Comparison of ENCODE assay signal across 8 cellular contexts in genomic region chr14:42110167-42110566, GRCh38.
DNase-seq lines count a peak whose midpoint lies in the region; ATAC-seq and TF ChIP-seq lines count a peak whose summit lies in the region.

No MANE protein-coding gene starts in this region.

- POLR2A ChIA-PET in naive thymus-derived CD4-positive, alpha-beta T cell (lab: Charles Lee) = no interaction called here

- no peaks in the 10 kb centered on the region for H3K27me3 ChIP-seq in naive thymus-derived CD4-positive, alpha-beta T cell (ENCODE audit: control insufficient read depth in 2 of 2, insufficient read depth in 2 of 2, low read length in 2 of 2)

- H3K27me3 Mint-ChIP-seq in naive thymus-derived CD4-positive, alpha-beta T cell = no peaks in the 10 kb centered on the region

- ATAC-seq in HG02852 (IDR thresholded peaks at IDR 0.05; ENCODE audit: unreplicated experiment) = peak; percentile 84
- ATAC-seq in naive thymus-derived CD4-positive, alpha-beta T cell = no peak
- no peak for ATAC-seq in GM19328 (IDR thresholded peaks at IDR 0.05; ENCODE audit: unreplicated experiment)

- H3K36me3 ChIP-seq in naive thymus-derived CD4-positive, alpha-beta T cell (ENCODE audit: control insufficient read depth in 2 of 3, insufficient read depth in 3 of 3, low read length in 3 of 3) = no peaks in the 10 kb centered on the region

- H3K4me3 ChIP-seq in fibroblast of mammary gland (ENCODE audit: control insufficient read depth, low read depth, low read length) = no peak overlapping the region
- no peak overlapping the region for H3K4me3 ChIP-seq in naive thymus-derived CD4-positive, alpha-beta T cell (ENCODE audit: low read length)

- CTCF ChIA-PET in naive thymus-derived CD4-positive, alpha-beta T cell (lab: Charles Lee) = no interaction called here

- DNase-seq in GM04503 (ENCODE audit: low read depth) = peak; percentile 10
- DNase-seq in NCI-H748 treated with DMSO at 0.1 percent for 48 hours (lab: John Stamatoyannopoulos, UW) = peak; percentile 73
- DNase-seq in fibroblast of mammary gland (ENCODE audit: low read depth) = peak; percentile 82
- DNase-seq in HK-2 (ENCODE audit: unreplicated experiment) = no peak
- no peak for DNase-seq in naive thymus-derived CD4-positive, alpha-beta T cell
- no peak for DNase-seq in NK-92 (lab: John Stamatoyannopoulos, UW; ENCODE audit: unreplicated experiment)

- H3K4me3 Mint-ChIP-seq in naive thymus-derived CD4-positive, alpha-beta T cell = no peak overlapping the region

- no peak overlapping the region for H3K27ac ChIP-seq in naive thymus-derived CD4-positive, alpha-beta T cell (ENCODE audit: low read depth, low read length)

- peaks cover 3 to 44% (median 19%) of the 10 kb centered on the region in 11 donors for H3K9me3 Mint-ChIP-seq in naive thymus-derived CD4-positive, alpha-beta T cell

- H3K4me1 ChIP-seq in naive thymus-derived CD4-positive, alpha-beta T cell (ENCODE audit: control insufficient read depth in 2 of 2, insufficient read depth in 2 of 2, low read length in 2 of 2) = no peaks in the 10 kb centered on the region

- no peaks in the 10 kb centered on the region for H3K4me1 Mint-ChIP-seq in naive thymus-derived CD4-positive, alpha-beta T cell

- peak; percentile 91 for TF ChIP-seq CTCF in fibroblast of mammary gland (conservative IDR thresholded peaks at IDR 0.05; ENCODE audit: control insufficient read depth, insufficient read depth, low read depth, low read length)

- peaks cover 0 to 12% (median 3%) of the 10 kb centered on the region in 3 experiments for H3K9me3 ChIP-seq in naive thymus-derived CD4-positive, alpha-beta T cell (ENCODE audit: control insufficient read depth in 2 of 3, low read length in 3 of 3)

- H3K27ac Mint-ChIP-seq in naive thymus-derived CD4-positive, alpha-beta T cell = no peak overlapping the region

- peaks cover 0 to 7% (median 0%) of the 10 kb centered on the region in 5 donors for H3K36me3 Mint-ChIP-seq in naive thymus-derived CD4-positive, alpha-beta T cell

- intact Hi-C loops in naive thymus-derived CD4-positive, alpha-beta T cell (cut with micrococcal nuclease) = no loop called here

Comparison
In these comparisons a context has a peak if more than half of its experiments do, and no peak if none do; other contexts are left out.
1. DNase-seq: peak in GM04503 (single experiment), NCI-H748 treated with DMSO at 0.1 percent for 48 hours (single experiment) and fibroblast of mammary gland (single experiment); none in HK-2 (single experiment), naive thymus-derived CD4-positive, alpha-beta T cell (0 of 9) and NK-92 (single experiment).